In the genomic region with DNA sequence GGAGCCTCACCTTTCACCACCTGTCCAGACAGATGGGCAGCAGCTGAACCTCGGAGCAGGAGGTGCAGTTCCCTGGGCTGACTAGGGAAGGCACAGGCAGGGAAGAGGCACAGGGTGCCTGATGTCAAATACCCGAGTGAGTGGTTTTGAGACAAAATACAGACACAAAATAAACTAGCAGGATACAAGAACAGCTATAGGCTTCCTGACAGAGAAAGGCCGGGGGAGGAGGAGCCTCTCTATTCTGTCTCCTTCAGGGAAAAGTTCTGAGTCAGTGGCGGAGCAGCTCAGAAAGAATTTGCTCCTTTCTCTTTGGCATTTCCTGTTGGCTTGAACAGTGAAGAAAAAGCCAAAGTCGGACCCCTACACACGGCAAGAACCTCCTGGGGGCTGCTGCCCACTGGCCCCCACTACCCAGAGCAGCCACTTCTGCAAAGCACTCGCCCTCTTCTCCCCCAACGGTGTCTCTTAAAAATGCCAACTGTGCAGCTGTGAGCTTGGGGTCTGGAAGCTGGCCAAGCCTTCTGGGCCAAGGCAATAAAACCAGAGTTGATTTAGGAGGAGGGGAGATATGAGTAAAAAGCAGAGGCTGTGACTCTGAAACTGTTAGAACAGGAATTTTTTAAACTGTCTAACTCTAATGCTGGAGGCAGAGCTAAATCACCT, we compare ENCODE assay signal across 8 cellular contexts. TPM values are rescaled to one million over a fixed set of nuclear protein-coding genes. Genes with fewer than 3 reads are reported as not detected.
DNase-seq lines count a peak whose midpoint lies in the region; ATAC-seq and TF ChIP-seq lines count a peak whose summit lies in the region.

No MANE protein-coding gene starts in this region.

- H3K4me1 ChIP-seq in adipocyte (ENCODE audit: control insufficient read depth, insufficient read depth, low read length) (peaks cover 58% of the 10 kb centered on the region), right cardiac atrium (ENCODE audit: control insufficient read depth, insufficient read depth, low read length) (peaks cover 11% of the 10 kb centered on the region), stomach (peaks cover 30 to 43% (median 36%) of the 10 kb centered on the region in 4 donors)

- H3K9ac ChIP-seq in adipocyte (ENCODE audit: low read length): peak overlapping the region; percentile 72

- H3K36me3 ChIP-seq in adipocyte (ENCODE audit: control insufficient read depth, insufficient read depth, low read length, severe bottlenecking): peaks cover 72% of the 10 kb centered on the region
- peaks cover 65 to 99% (median 93%) of the 10 kb centered on the region in 4 donors for H3K36me3 ChIP-seq in stomach

- H3K27me3 ChIP-seq in adipocyte (replicated peaks; ENCODE audit: control insufficient read depth, insufficient read depth, low read length) (no peaks in the 10 kb centered on the region), right cardiac atrium (ENCODE audit: control insufficient read depth, insufficient read depth) (no peaks in the 10 kb centered on the region), stomach (no peaks in the 10 kb centered on the region)

- WGBS in right cardiac atrium: 6% methylated on average over 8 of the region's 8 CpGs
- WGBS in stomach, 5 donors: 2 to 10% (median 6%) methylated on average over 8 of the region's 8 CpGs

- ATAC-seq in right cardiac atrium (peak; percentile 81 to 84), GM21515 (IDR thresholded peaks at IDR 0.05; ENCODE audit: unreplicated experiment) (no peak)

- TF ChIP-seq CTCF in stomach (IDR thresholded peaks at IDR 0.05) (peak in 1 of 7 experiments; percentile 7), GM10266 (IDR thresholded peaks at IDR 0.05; ENCODE audit: control insufficient read depth, insufficient read depth, low read depth, missing control alignments) (no peak)

- no peak for TF ChIP-seq EP300 in stomach (IDR thresholded peaks at IDR 0.05)

- in situ Hi-C loops in Caki2 (cut with HindIII; ENCODE audit: low pct_unique_long_range_greater_than_20kb, low sequenced_read_pairs): no loop called here

- peak; percentile 87 for DNase-seq in Caki2 (ENCODE audit: low read depth)
- peak; percentile 27 for DNase-seq in NCI-H1048 (lab: John Stamatoyannopoulos, UW)
- DNase-seq in adipocyte (ENCODE audit: low read depth): peak; percentile 95
- peak; percentile 71 to 91 (median 86) for DNase-seq in right cardiac atrium
- peak; percentile 84 for DNase-seq in stomach
- no peak for DNase-seq in stimulated activated CD4-positive, alpha-beta T cell treated with anti-CD3 and anti-CD28 coated beads, Interleukin-2, amount 100 ng/mL, for 48 hours
- no peak for DNase-seq in GM10266 (ENCODE audit: extremely low spot score)

- intact Hi-C loops in right cardiac atrium (cut with DNase I): no loop called here
- intact Hi-C loops in stomach (cut with DNase I; ENCODE audit: low total_unique reads): no loop called here

- H3K27ac ChIP-seq in right cardiac atrium (ENCODE audit: low read length) (peak overlapping the region; percentile 96), stomach (peak overlapping the region; percentile 71 to 88 (median 82))

- H3K4me3 ChIP-seq in adipocyte (ENCODE audit: low read length): peak overlapping the region; percentile 57
- H3K4me3 ChIP-seq in right cardiac atrium (ENCODE audit: low read length): no peak overlapping the region
- H3K4me3 ChIP-seq in stomach: peak overlapping the region in 2 of 4 donors; percentile 3 to 15

- H3K9me3 ChIP-seq in adipocyte (ENCODE audit: control insufficient read depth, low read length): no peaks in the 10 kb centered on the region
- no peaks in the 10 kb centered on the region for H3K9me3 ChIP-seq in right cardiac atrium (ENCODE audit: control insufficient read depth, low read length)
- no peaks in the 10 kb centered on the region for H3K9me3 ChIP-seq in stomach

- TF ChIP-seq POLR2A in stomach (IDR thresholded peaks at IDR 0.05): no peak

RNA-seq across cellular contexts. Expression of a gene that starts 14.4 kb away (rescaled TPM):
- total RNA-seq in Caki2 (2014; rRNA removed; shearing (Covaris generic); ENCODE audit: low replicate concordance): 40.5 and 41.5 TPM in 2 replicates
- total RNA-seq in right cardiac atrium (10 to 100 TPM; 12.0 to 15.3 (median 13.5) TPM), stomach (100 to 1,000 TPM in 1 of 5 donors, 10 to 100 TPM in 4; 11.9 to 130 (median 51.8) TPM)
- polyA plus RNA-seq in right cardiac atrium (13.0 TPM), stomach (10 to 100 TPM; 12.2 to 17.1 (median 17.0) TPM)

RNA-seq across cellular contexts. Expression of a gene that starts 38.4 kb away (rescaled TPM):
- total RNA-seq in Caki2 (2014; rRNA removed; shearing (Covaris generic); ENCODE audit: low replicate concordance): 0.37 and 1.6 TPM in 2 replicates
- under 1 TPM; 0.45 to 0.63 (median 0.53) TPM for total RNA-seq in right cardiac atrium
- polyA plus RNA-seq in right cardiac atrium: 0.48 TPM
- 10 to 100 TPM in 1 of 5 donors, 1 to 10 TPM in 3, not detected in 1; 2.8 to 21.7 (median 6.2) TPM for total RNA-seq in stomach
- polyA plus RNA-seq in stomach: 1 to 10 TPM in 2 of 3 donors, under 1 TPM in 1; 0.90 to 2.7 (median 2.1) TPM

RNA-seq across cellular contexts. Expression of a gene that starts 54.0 kb away (rescaled TPM):
- 3,719 and 3,770 TPM in 2 replicates for total RNA-seq in Caki2 (2014; rRNA removed; shearing (Covaris generic); ENCODE audit: low replicate concordance)
- total RNA-seq in right cardiac atrium (100 to 1,000 TPM; 347 to 772 (median 510) TPM), stomach (1,000 to 10,000 TPM in 4 of 5 donors, 100 to 1,000 TPM in 1; 978 to 2,952 (median 1,777) TPM)
- polyA plus RNA-seq in right cardiac atrium (410 TPM), stomach (1,000 to 10,000 TPM; 1,866 to 2,457 (median 2,070) TPM)

Comparison
In these comparisons a context has a peak if more than half of its experiments do, and no peak if none do; other contexts are left out.
1. DNase-seq: peak in Caki2 (single experiment), NCI-H1048 (single experiment), adipocyte (single experiment), right cardiac atrium (3 of 3) and stomach (single experiment); none in stimulated activated CD4-positive, alpha-beta T cell treated with anti-CD3 and anti-CD28 coated beads, Interleukin-2, amount 100 ng/mL, for 48 hours (0 of 2) and GM10266 (single experiment).